Comparison of ENCODE assay signal across 34 cellular contexts in the genomic region with DNA sequence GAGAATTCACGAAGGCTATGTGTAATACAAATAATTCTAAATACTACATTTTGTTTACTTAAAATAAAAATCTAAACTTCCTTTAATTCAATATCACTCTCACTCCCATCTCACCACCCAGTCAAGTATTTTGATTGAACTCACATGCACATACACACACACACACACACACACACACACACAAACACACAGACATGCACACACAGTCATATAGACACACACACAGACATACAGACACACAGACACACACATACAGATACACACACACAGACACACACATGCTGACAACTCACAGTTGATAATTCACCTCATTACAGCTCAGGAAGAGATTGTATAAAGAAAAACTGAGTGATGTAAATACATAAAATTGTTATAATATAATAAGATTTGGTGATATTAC.
"Had no signal": no experiment of that assay in that cellular context is flagged by ENCODE, and none has a peak within 500 bp of the region (broad histone marks: within the 10 kb centered on the region; RNA-seq: fewer than 3 reads in every experiment).

No MANE protein-coding gene starts in this region.

- H3K36me3 ChIP-seq: adrenal gland, brain microvascular endothelial cell, breast epithelium had no signal

- H3K27me3 Mint-ChIP-seq: activated B cell treated with CpG ODN at 0.5 μM for 24 hours; activated CD4-positive, alpha-beta memory T cell treated with anti-CD3 and anti-CD28 coated beads for 36 hours; activated CD4-positive, alpha-beta T cell treated with anti-CD3 and anti-CD28 coated beads, Interleukin-2, amount 10 ng/mL, durations not matched to agents 24 days and 14 days; activated T-helper 17 cell treated with anti-CD3 and anti-CD28 coated beads, Interleukin-2, amount 50 U/mL, for 72 hours had no signal

- H3K9me3 ChIP-seq: adrenal gland, body of pancreas, breast epithelium had no signal

- H3K4me1 ChIP-seq: adrenal gland, body of pancreas, breast epithelium had no signal

- H3K27me3 ChIP-seq: adrenal gland, body of pancreas, brain microvascular endothelial cell, breast epithelium had no signal

- H3K36me3 Mint-ChIP-seq: activated CD4-positive, alpha-beta memory T cell treated with anti-CD3 and anti-CD28 coated beads for 36 hours; activated naive CD4-positive, alpha-beta T cell treated with anti-CD3 and anti-CD28 coated beads, Interleukin-2, amount 50 U/mL, for 72 hours; activated naive CD8-positive, alpha-beta T cell treated with anti-CD3 and anti-CD28 coated beads for 36 hours had no signal

- H3K27ac Mint-ChIP-seq: activated B cell treated with CpG ODN at 0.5 μM for 24 hours; activated CD4-positive, alpha-beta memory T cell treated with anti-CD3 and anti-CD28 coated beads for 36 hours; activated CD4-positive, alpha-beta T cell treated with anti-CD3 and anti-CD28 coated beads, Interleukin-2, amount 10 ng/mL, durations not matched to agents 24 days and 14 days; activated CD8-positive, alpha-beta T cell treated with anti-CD3 and anti-CD28 coated beads for 36 hours; activated naive CD4-positive, alpha-beta T cell treated with anti-CD3 and anti-CD28 coated beads for 36 hours; activated naive CD4-positive, alpha-beta T cell treated with anti-CD3 and anti-CD28 coated beads, Interleukin-2, amount 50 U/mL, for 72 hours; activated naive CD8-positive, alpha-beta T cell treated with anti-CD3 and anti-CD28 coated beads for 36 hours; activated T-cell treated with anti-CD3 and anti-CD28 coated beads, Interleukin-2, amount 50 U/mL, for 72 hours; activated T-helper 1 cell treated with anti-CD3 and anti-CD28 coated beads, Interleukin-12 subunit alpha, Interleukin-12 subunit beta, Interleukin-2, Interleukin-4 antibody, amounts not matched to agents 30 ng/mL and 10 ng/mL and 1 ng/mL, durations not matched to agents 14 hours and 24 hours and 36 hours; activated T-helper 17 cell treated with anti-CD3 and anti-CD28 coated beads, Interleukin-2, amount 50 U/mL, for 72 hours; T-helper 1 cell treated with Interleukin-12 subunit alpha and Interleukin-12 subunit beta and Interleukin-4 antibody, amounts not matched to agents 30 μg/mL and 1 μg/mL, for 36 hours; T-helper 2 cell treated with Interferon-gamma antibody and Interleukin-4, amounts not matched to agents 5 μg/mL and 100 μg/mL, for 36 hours had no signal

- H3K9me3 Mint-ChIP-seq: activated CD4-positive, alpha-beta memory T cell treated with anti-CD3 and anti-CD28 coated beads for 36 hours; activated CD4-positive, alpha-beta T cell treated with anti-CD3 and anti-CD28 coated beads, Interleukin-2, amount 10 ng/mL, durations not matched to agents 24 days and 14 days; activated CD8-positive, alpha-beta T cell treated with anti-CD3 and anti-CD28 coated beads for 36 hours; activated naive CD4-positive, alpha-beta T cell treated with anti-CD3 and anti-CD28 coated beads for 36 hours; activated naive CD8-positive, alpha-beta T cell treated with anti-CD3 and anti-CD28 coated beads for 36 hours; activated T-cell treated with anti-CD3 and anti-CD28 coated beads, Interleukin-2, amount 50 U/mL, for 4 hours; activated T-helper 1 cell treated with anti-CD3 and anti-CD28 coated beads, Interleukin-12 subunit alpha, Interleukin-12 subunit beta, Interleukin-2, Interleukin-4 antibody, amounts not matched to agents 30 ng/mL and 10 ng/mL and 1 ng/mL, durations not matched to agents 14 hours and 24 hours and 36 hours; activated T-helper 17 cell treated with anti-CD3 and anti-CD28 coated beads, Interleukin-2, amount 50 U/mL, for 72 hours; T-helper 1 cell treated with Interleukin-12 subunit alpha and Interleukin-12 subunit beta and Interleukin-4 antibody, amounts not matched to agents 30 μg/mL and 1 μg/mL, for 36 hours; T-helper 2 cell treated with Interferon-gamma antibody and Interleukin-4, amounts not matched to agents 5 μg/mL and 100 μg/mL, for 36 hours had no signal

- H3K27ac ChIP-seq: adrenal gland, body of pancreas, brain microvascular endothelial cell, breast epithelium, VCaP had no signal

- H3K4me3 ChIP-seq: adrenal gland, body of pancreas, breast epithelium had no signal

- ATAC-seq: activated CD8-positive, alpha-beta T cell treated with anti-CD3 and anti-CD28 coated beads for 36 hours; activated naive CD4-positive, alpha-beta T cell treated with anti-CD3 and anti-CD28 coated beads, Interleukin-2, amount 50 U/mL, for 72 hours; activated T-cell treated with anti-CD3 and anti-CD28 coated beads, Interleukin-2, amount 50 U/mL, for 4 hours; activated T-cell treated with anti-CD3 and anti-CD28 coated beads, Interleukin-2, amount 50 U/mL, for 72 hours; activated T-helper 17 cell treated with anti-CD3 and anti-CD28 coated beads, Interleukin-2, amount 50 U/mL, for 72 hours; body of pancreas had no signal

- H3K4me1 Mint-ChIP-seq: activated B cell treated with CpG ODN at 0.5 μM for 24 hours; activated CD4-positive, alpha-beta T cell treated with anti-CD3 and anti-CD28 coated beads, Interleukin-2, amount 10 ng/mL, durations not matched to agents 24 days and 14 days; activated naive CD8-positive, alpha-beta T cell treated with anti-CD3 and anti-CD28 coated beads for 36 hours; activated T-helper 17 cell treated with anti-CD3 and anti-CD28 coated beads, Interleukin-2, amount 50 U/mL, for 72 hours had no signal

- DNase-seq: activated B cell treated with CpG ODN at 0.5 μM for 24 hours; activated CD4-positive, alpha-beta memory T cell treated with anti-CD3 and anti-CD28 coated beads for 36 hours; activated CD4-positive, alpha-beta T cell treated with anti-CD3 and anti-CD28 coated beads for 4 hours; activated CD4-positive, alpha-beta T cell treated with anti-CD3 and anti-CD28 coated beads, Interleukin-2, amount 10 ng/mL, durations not matched to agents 24 days and 14 days; activated CD4-positive, alpha-beta T cell treated with anti-CD3 and anti-CD28 coated beads, Interleukin-2, amount 50 U/mL, for 1 hour; activated CD4-positive, alpha-beta T cell treated with anti-CD3 and anti-CD28 coated beads, Interleukin-2, amount 50 U/mL, for 4 hours; activated CD4-positive, CD25-positive, alpha-beta regulatory T cell treated with anti-CD3 and anti-CD28 coated beads, Interleukin-2, amount 50 U/mL, for 72 hours; activated CD8-positive, alpha-beta memory T cell treated with anti-CD3 and anti-CD28 coated beads, Interleukin-2, amount 50 U/mL, for 4 hours; activated CD8-positive, alpha-beta T cell treated with anti-CD3 and anti-CD28 coated beads for 36 hours; activated effector memory CD4-positive, alpha-beta T cell treated with anti-CD3 and anti-CD28 coated beads, Interleukin-2, amount 50 U/mL, for 16 hours; activated gamma-delta T cell treated with Interleukin-2 at 50 U/mL for 16 hours; activated naive CD4-positive, alpha-beta T cell; activated naive CD4-positive, alpha-beta T cell treated with anti-CD3 and anti-CD28 coated beads for 36 hours; activated naive CD4-positive, alpha-beta T cell treated with anti-CD3 and anti-CD28 coated beads, Interleukin-2, amount 50 U/mL, for 16 hours; activated naive CD8-positive, alpha-beta T cell treated with anti-CD3 and anti-CD28 coated beads for 36 hours; activated T-cell treated with anti-CD3 and anti-CD28 coated beads for 4 hours; activated T-cell treated with anti-CD3 and anti-CD28 coated beads, Interleukin-2, amount 50 U/mL, for 1 hour; activated T-cell treated with anti-CD3 and anti-CD28 coated beads, Interleukin-2, amount 50 U/mL, for 4 hours; activated T-cell treated with anti-CD3 and anti-CD28 coated beads, Interleukin-2, amount 50 U/mL, for 72 hours; adrenal gland; amniotic stem cell; aorta; body of pancreas; brain microvascular endothelial cell; central memory CD4-positive, alpha-beta T cell; T-helper 2 cell; T-helper 9 cell had no signal

- H3K4me3 Mint-ChIP-seq: activated B cell treated with CpG ODN at 0.5 μM for 24 hours; activated CD4-positive, alpha-beta memory T cell treated with anti-CD3 and anti-CD28 coated beads for 36 hours; activated CD4-positive, alpha-beta T cell treated with anti-CD3 and anti-CD28 coated beads, Interleukin-2, amount 10 ng/mL, durations not matched to agents 24 days and 14 days; activated CD8-positive, alpha-beta T cell treated with anti-CD3 and anti-CD28 coated beads for 36 hours; activated naive CD4-positive, alpha-beta T cell treated with anti-CD3 and anti-CD28 coated beads for 36 hours; activated naive CD8-positive, alpha-beta T cell treated with anti-CD3 and anti-CD28 coated beads for 36 hours; activated T-cell treated with anti-CD3 and anti-CD28 coated beads, Interleukin-2, amount 50 U/mL, for 4 hours; activated T-cell treated with anti-CD3 and anti-CD28 coated beads, Interleukin-2, amount 50 U/mL, for 72 hours; activated T-helper 1 cell treated with anti-CD3 and anti-CD28 coated beads, Interleukin-12 subunit alpha, Interleukin-12 subunit beta, Interleukin-2, Interleukin-4 antibody, amounts not matched to agents 30 ng/mL and 10 ng/mL and 1 ng/mL, durations not matched to agents 14 hours and 24 hours and 36 hours; activated T-helper 17 cell treated with anti-CD3 and anti-CD28 coated beads, Interleukin-2, amount 50 U/mL, for 72 hours; T-helper 1 cell treated with Interleukin-12 subunit alpha and Interleukin-12 subunit beta and Interleukin-4 antibody, amounts not matched to agents 30 μg/mL and 1 μg/mL, for 36 hours; T-helper 2 cell treated with Interferon-gamma antibody and Interleukin-4, amounts not matched to agents 5 μg/mL and 100 μg/mL, for 36 hours had no signal
